In the genomic region with DNA sequence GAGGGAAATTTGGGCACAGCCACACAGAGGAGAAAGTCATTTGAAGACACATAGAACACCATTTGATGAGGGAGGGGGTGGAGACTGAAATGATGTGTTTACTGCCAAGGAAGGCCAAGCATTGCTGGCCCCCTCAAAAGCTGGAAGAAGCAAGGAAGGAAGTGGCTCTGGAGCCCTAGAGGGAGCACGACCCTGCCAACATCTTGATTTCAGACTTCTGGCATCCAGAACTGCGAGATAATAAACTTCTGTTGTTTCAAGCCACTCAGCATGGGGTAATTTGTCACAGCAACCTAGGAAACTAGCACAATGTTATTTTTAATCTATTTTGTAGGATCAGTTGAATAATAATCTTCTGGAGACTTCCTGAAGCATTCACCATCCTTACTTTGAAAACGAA, we compare ENCODE assay signal across 23 cellular contexts.
"Had no signal": no experiment of that assay in that cellular context is flagged by ENCODE, and none has a peak within 500 bp of the region (broad histone marks: within the 10 kb centered on the region; RNA-seq: fewer than 3 reads in every experiment).

No MANE protein-coding gene starts in this region.

- H3K4me3 ChIP-seq: ascending aorta, body of pancreas had no signal

- DNase-seq: activated B cell treated with CpG ODN at 0.5 μM for 24 hours; activated CD4-positive, alpha-beta T cell treated with anti-CD3 and anti-CD28 coated beads for 1 hour; activated CD4-positive, alpha-beta T cell treated with anti-CD3 and anti-CD28 coated beads, Interleukin-2, amount 10 ng/mL, durations not matched to agents 24 days and 14 days; activated CD4-positive, alpha-beta T cell treated with anti-CD3 and anti-CD28 coated beads, Interleukin-2, amount 50 U/mL, for 48 hours; activated effector memory CD4-positive, alpha-beta T cell treated with anti-CD3 and anti-CD28 coated beads, Interleukin-2, amount 50 U/mL, for 16 hours; activated naive CD4-positive, alpha-beta T cell treated with Interleukin-2 at 50 U/mL for 16 hours; activated naive CD8-positive, alpha-beta T cell treated with anti-CD3 and anti-CD28 coated beads, Interleukin-2, amount 50 U/mL, for 24 hours; activated T-cell treated with anti-CD3 and anti-CD28 coated beads, Interleukin-2, amount 50 U/mL, for 4 hours; amniotic stem cell; body of pancreas; central memory CD4-positive, alpha-beta T cell; MM.1S; NCI-H1105; NCI-H1436; NCI-H1694 treated with DMSO at 0.1 percent for 48 hours; NCI-H2029 treated with DMSO at 0.1 percent for 48 hours; NCI-H446; NCI-H524; NCI-H748 treated with DMSO at 0.1 percent for 48 hours; SIG-M5; T-helper 2 cell had no signal

- H3K9me3 ChIP-seq: ascending aorta, body of pancreas had no signal

- H3K4me1 ChIP-seq: ascending aorta, body of pancreas had no signal

- H3K36me3 ChIP-seq: ascending aorta had no signal

- H3K27me3 ChIP-seq: ascending aorta, body of pancreas had no signal

- H3K27ac ChIP-seq: ascending aorta, body of pancreas, KMS-11 had no signal
